Comparison of ENCODE assay signal across 1 cellular context in genomic region chr17:50550661-50551432, GRCh38.
TF ChIP-seq lines count a peak whose summit lies in the region.

No MANE protein-coding gene starts in this region.

TF ChIP-seq in HepG2, 621 proteins besides CTCF, POLR2A, EP300 and RAD21 (continued from another document and continues in another):
- TF ChIP-seq ZNF326 (CRISPR knock-in tag; IDR thresholded peaks at IDR 0.05; ENCODE audit: borderline replicate concordance): no peak
- no peak for TF ChIP-seq SIN3A (IDR thresholded peaks at IDR 0.05; ENCODE audit: borderline replicate concordance, low read depth, low read length)
- no peak for TF ChIP-seq THYN1 (CRISPR knock-in tag; IDR thresholded peaks at IDR 0.05; ENCODE audit: borderline replicate concordance, low read depth)
- TF ChIP-seq, protein P1, sequence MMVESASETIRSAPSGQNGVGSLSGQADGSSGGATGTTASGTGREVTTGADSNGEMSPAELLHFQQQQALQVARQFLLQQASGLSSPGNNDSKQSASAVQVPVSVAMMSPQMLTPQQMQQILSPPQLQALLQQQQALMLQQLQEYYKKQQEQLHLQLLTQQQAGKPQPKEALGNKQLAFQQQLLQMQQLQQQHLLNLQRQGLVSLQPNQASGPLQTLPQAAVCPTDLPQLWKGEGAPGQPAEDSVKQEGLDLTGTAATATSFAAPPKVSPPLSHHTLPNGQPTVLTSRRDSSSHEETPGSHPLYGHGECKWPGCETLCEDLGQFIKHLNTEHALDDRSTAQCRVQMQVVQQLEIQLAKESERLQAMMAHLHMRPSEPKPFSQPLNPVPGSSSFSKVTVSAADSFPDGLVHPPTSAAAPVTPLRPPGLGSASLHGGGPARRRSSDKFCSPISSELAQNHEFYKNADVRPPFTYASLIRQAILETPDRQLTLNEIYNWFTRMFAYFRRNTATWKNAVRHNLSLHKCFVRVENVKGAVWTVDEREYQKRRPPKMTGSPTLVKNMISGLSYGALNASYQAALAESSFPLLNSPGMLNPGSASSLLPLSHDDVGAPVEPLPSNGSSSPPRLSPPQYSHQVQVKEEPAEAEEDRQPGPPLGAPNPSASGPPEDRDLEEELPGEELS (CRISPR knock-in tag; IDR thresholded peaks at IDR 0.05): no peak
- no peak for TF ChIP-seq PAF1 (CRISPR knock-in tag; IDR thresholded peaks at IDR 0.05)
- TF ChIP-seq ZNF292 (CRISPR knock-in tag; IDR thresholded peaks at IDR 0.05; ENCODE audit: borderline replicate concordance, low read depth): no peak
- TF ChIP-seq ZNF207 (IDR thresholded peaks at IDR 0.05; ENCODE audit: borderline replicate concordance): no peak
- TF ChIP-seq ZSCAN25 (CRISPR knock-in tag; IDR thresholded peaks at IDR 0.05): peak; percentile 57; the same call in 1 of the 2 replicates
- TF ChIP-seq JUNB (CRISPR knock-in tag; IDR thresholded peaks at IDR 0.05; ENCODE audit: borderline replicate concordance): no peak
- 0 out of 2 replicates have a peak, but pooled peaks have one; percentile 32 for TF ChIP-seq ZSCAN9 (CRISPR knock-in tag; IDR thresholded peaks at IDR 0.05; ENCODE audit: borderline replicate concordance)
- TF ChIP-seq SETDB1 (CRISPR knock-in tag; IDR thresholded peaks at IDR 0.05; ENCODE audit: borderline replicate concordance): no peak
- TF ChIP-seq ZNF414 (CRISPR knock-in tag; IDR thresholded peaks at IDR 0.05): no peak
- TF ChIP-seq POLR2AphosphoS2 (IDR thresholded peaks at IDR 0.05; ENCODE audit: low read depth, low read length): no peak
- no peak for TF ChIP-seq ZNF619 (CRISPR knock-in tag; IDR thresholded peaks at IDR 0.05)
- no peak for TF ChIP-seq CENPX (CRISPR knock-in tag; IDR thresholded peaks at IDR 0.05)
- no peak for TF ChIP-seq ZBTB26 (CRISPR knock-in tag; IDR thresholded peaks at IDR 0.05; ENCODE audit: borderline replicate concordance)
- peak in 1 of 2 experiments; percentile 26; a peak in 1 of 4 replicates for TF ChIP-seq NR2F1 (CRISPR knock-in tag; IDR thresholded peaks at IDR 0.05)
- TF ChIP-seq, protein P2, sequence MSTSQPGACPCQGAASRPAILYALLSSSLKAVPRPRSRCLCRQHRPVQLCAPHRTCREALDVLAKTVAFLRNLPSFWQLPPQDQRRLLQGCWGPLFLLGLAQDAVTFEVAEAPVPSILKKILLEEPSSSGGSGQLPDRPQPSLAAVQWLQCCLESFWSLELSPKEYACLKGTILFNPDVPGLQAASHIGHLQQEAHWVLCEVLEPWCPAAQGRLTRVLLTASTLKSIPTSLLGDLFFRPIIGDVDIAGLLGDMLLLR (CRISPR knock-in tag; IDR thresholded peaks at IDR 0.05): no peak; the same call in 1 of the 2 replicates
- 0 out of 2 replicates have a peak, but pooled peaks have one; percentile 51 for TF ChIP-seq AFF4 (CRISPR knock-in tag; IDR thresholded peaks at IDR 0.05)
- no peak for TF ChIP-seq ZNF260 (CRISPR knock-in tag; IDR thresholded peaks at IDR 0.05; ENCODE audit: borderline replicate concordance, low read depth)
- 0 out of 2 replicates have a peak, but pooled peaks have one; percentile 43 for TF ChIP-seq SIN3B (IDR thresholded peaks at IDR 0.05; ENCODE audit: low read length)
- TF ChIP-seq TCF7L2 (IDR thresholded peaks at IDR 0.05; ENCODE audit: low read depth, low read length): no peak
- TF ChIP-seq NFATC3 (CRISPR knock-in tag; IDR thresholded peaks at IDR 0.05): no peak
- 0 out of 2 replicates have a peak, but pooled peaks have one; percentile 40 for TF ChIP-seq KLF9 (CRISPR knock-in tag; IDR thresholded peaks at IDR 0.05; ENCODE audit: low read depth)
- no peak for TF ChIP-seq HOXD1 (CRISPR knock-in tag; IDR thresholded peaks at IDR 0.05)
- peak; percentile 25; the same call in 1 of the 2 replicates for TF ChIP-seq BCL6 (CRISPR knock-in tag; IDR thresholded peaks at IDR 0.05)
- TF ChIP-seq KMT2B (CRISPR knock-in tag; IDR thresholded peaks at IDR 0.05): peak; percentile 56; the same call in 1 of the 2 replicates
- TF ChIP-seq SP140L (CRISPR knock-in tag; IDR thresholded peaks at IDR 0.05; ENCODE audit: borderline replicate concordance): no peak
- TF ChIP-seq, protein P3, sequence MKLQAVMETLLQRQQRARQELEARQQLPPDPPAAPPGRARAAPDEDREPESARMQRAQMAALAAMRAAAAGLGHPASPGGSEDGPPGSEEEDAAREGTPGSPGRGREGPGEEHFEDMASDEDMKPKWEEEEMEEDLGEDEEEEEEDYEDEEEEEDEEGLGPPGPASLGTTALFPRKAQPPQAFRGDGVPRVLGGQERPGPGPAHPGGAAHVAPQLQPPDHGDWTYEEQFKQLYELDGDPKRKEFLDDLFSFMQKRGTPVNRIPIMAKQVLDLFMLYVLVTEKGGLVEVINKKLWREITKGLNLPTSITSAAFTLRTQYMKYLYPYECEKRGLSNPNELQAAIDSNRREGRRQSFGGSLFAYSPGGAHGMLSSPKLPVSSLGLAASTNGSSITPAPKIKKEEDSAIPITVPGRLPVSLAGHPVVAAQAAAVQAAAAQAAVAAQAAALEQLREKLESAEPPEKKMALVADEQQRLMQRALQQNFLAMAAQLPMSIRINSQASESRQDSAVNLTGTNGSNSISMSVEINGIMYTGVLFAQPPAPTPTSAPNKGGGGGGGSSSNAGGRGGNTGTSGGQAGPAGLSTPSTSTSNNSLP (IDR thresholded peaks at IDR 0.05; ENCODE audit: low read depth, low read length): no peak
- TF ChIP-seq ZFP36L2 (CRISPR knock-in tag; IDR thresholded peaks at IDR 0.05): no peak
- 0 out of 2 replicates have a peak, but pooled peaks have one; percentile 26 for TF ChIP-seq ZBTB7B (CRISPR knock-in tag; IDR thresholded peaks at IDR 0.05)
- no peak for TF ChIP-seq ZNF720 (CRISPR knock-in tag; IDR thresholded peaks at IDR 0.05)
- no peak for TF ChIP-seq FOXC1 (CRISPR knock-in tag; IDR thresholded peaks at IDR 0.05; ENCODE audit: borderline replicate concordance)
- TF ChIP-seq ZNF710 (CRISPR knock-in tag; IDR thresholded peaks at IDR 0.05; ENCODE audit: borderline replicate concordance): 0 out of 2 replicates have a peak, but pooled peaks have one; percentile 48
- no peak for TF ChIP-seq ZNF562 (CRISPR knock-in tag; IDR thresholded peaks at IDR 0.05; ENCODE audit: borderline replicate concordance)
- no peak for TF ChIP-seq BRF2 (CRISPR knock-in tag; IDR thresholded peaks at IDR 0.05)
- TF ChIP-seq GMEB2 (CRISPR knock-in tag; IDR thresholded peaks at IDR 0.05; ENCODE audit: low read depth): no peak
- TF ChIP-seq, protein P4, sequence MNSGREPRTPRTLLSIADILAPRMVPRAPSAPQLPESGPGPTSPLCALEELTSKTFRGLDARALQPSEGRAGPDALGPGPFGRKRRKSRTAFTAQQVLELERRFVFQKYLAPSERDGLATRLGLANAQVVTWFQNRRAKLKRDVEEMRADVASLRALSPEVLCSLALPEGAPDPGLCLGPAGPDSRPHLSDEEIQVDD (CRISPR knock-in tag; IDR thresholded peaks at IDR 0.05; ENCODE audit: borderline replicate concordance): no peak
- no peak; the same call in 1 of the 2 replicates for TF ChIP-seq ZNF788 (CRISPR knock-in tag; IDR thresholded peaks at IDR 0.05; ENCODE audit: borderline replicate concordance)
- TF ChIP-seq ZNF510 (CRISPR knock-in tag; IDR thresholded peaks at IDR 0.05; ENCODE audit: low read depth): no peak
- TF ChIP-seq TEF (CRISPR knock-in tag; IDR thresholded peaks at IDR 0.05): no peak
- TF ChIP-seq ZNF768 (CRISPR knock-in tag; IDR thresholded peaks at IDR 0.05): no peak
- no peak for TF ChIP-seq ZNF660 (CRISPR knock-in tag; IDR thresholded peaks at IDR 0.05; ENCODE audit: borderline replicate concordance, low read depth)
- TF ChIP-seq CREB1 (IDR thresholded peaks at IDR 0.05): no peak
- no peak for TF ChIP-seq CREB1 (CRISPR knock-in tag; IDR thresholded peaks at IDR 0.05)
- peak; percentile 80 for TF ChIP-seq IRF2 (CRISPR knock-in tag; IDR thresholded peaks at IDR 0.05)
- no peak for TF ChIP-seq ZNF256 (CRISPR knock-in tag; conservative IDR thresholded peaks at IDR 0.05)
- TF ChIP-seq ZNF432 (CRISPR knock-in tag; IDR thresholded peaks at IDR 0.05; ENCODE audit: borderline replicate concordance): no peak
